ENCODE assay signal across 1 cellular context in the genomic region with DNA sequence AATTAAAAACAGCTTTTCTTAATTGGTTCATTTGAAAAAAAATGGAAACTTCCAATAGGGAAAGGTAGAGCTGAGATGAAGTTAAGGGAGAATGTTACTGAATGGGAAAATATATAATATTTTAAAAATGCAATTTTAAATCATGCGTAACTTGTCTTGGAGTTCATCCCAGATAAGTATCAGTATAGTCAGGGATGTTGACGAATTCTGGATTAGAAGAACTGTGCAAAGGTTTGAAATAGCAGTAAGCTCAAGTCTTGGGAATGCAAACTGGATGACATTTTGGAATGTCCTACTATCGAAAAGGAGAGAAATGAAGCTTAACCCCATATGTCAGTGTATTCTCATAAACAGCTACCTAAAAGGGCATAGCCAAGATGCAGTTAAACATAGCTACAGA.
TF ChIP-seq lines count a peak whose summit lies in the region.

No MANE protein-coding gene starts in this region.

TF ChIP-seq in IMR-90, 13 proteins besides CTCF, POLR2A, EP300 and RAD21 (continued from another document):
- TF ChIP-seq USF2 (IDR thresholded peaks at IDR 0.05; ENCODE audit: low read depth, low read length): no peak
